ENCODE assay signal across 9 cellular contexts in the genomic region with DNA sequence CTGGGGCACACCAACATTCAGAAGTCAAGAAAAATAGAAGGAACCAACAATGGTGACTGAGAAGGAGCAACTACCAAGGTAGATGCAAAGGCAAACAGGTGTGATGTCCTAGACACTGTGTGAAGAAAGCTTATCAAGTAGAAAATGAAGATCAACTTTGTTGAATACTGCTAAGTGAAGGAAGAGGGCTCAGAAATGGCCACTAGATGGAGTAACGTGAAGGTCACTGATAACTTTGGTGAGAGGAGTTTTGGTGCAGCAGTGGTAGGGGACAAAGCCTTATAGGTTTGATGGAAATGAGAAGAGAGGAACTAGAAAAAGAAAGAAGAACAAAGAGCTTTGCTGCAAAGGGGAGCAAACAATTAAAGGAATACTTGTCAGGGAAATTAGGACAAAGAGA.
A peak's percentile ranks its signal among the peaks of the same experiment; 100 is the strongest.
DNase-seq lines count a peak whose midpoint lies in the region; ATAC-seq and TF ChIP-seq lines count a peak whose summit lies in the region.
"Had no signal": no experiment of that assay in that cellular context is flagged by ENCODE, and none has a peak within 500 bp of the region (broad histone marks: within the 10 kb centered on the region; RNA-seq: fewer than 3 reads in every experiment).

No MANE protein-coding gene starts in this region.

- no peak for ATAC-seq in HG03469 (IDR thresholded peaks at IDR 0.05; ENCODE audit: unreplicated experiment)
- no peak for ATAC-seq in HG03175 (IDR thresholded peaks at IDR 0.05; ENCODE audit: unreplicated experiment)

- in situ Hi-C loops in GM13976 (cut with MboI; ENCODE audit: low sequenced_read_pairs, unreplicated experiment) = no loop called here

- peak; percentile 4 for DNase-seq in AG08395 (ENCODE audit: low spot score)
- DNase-seq in GM13976 (ENCODE audit: low spot score) = peak; percentile 27
- peak; percentile 24 for DNase-seq in NOMO-1 treated with dmso at 0.1 percent for 144 hours (lab: John Stamatoyannopoulos, UW; ENCODE audit: unreplicated experiment)
- peak; percentile 22 for DNase-seq in fibroblast of pulmonary artery (ENCODE audit: low read depth)
- no peak for DNase-seq in activated CD8-positive, alpha-beta memory T cell treated with anti-CD3 and anti-CD28 coated beads, Interleukin-2, amount 50 U/mL, for 4 hours
- no peak for DNase-seq in globus pallidus (ENCODE audit: low spot score)

- H3K4me3 ChIP-seq in fibroblast of pulmonary artery (replicated peaks; ENCODE audit: low read depth, low read length) = no peak overlapping the region
- H3K4me3 ChIP-seq: SJSA1 had no signal

- peak; percentile 36 for TF ChIP-seq CTCF in GM13976 (IDR thresholded peaks at IDR 0.05; ENCODE audit: borderline replicate concordance, control extremely low read depth, extremely low read depth, insufficient read depth, missing control alignments)
- peak; percentile 57 for TF ChIP-seq CTCF in fibroblast of pulmonary artery (IDR thresholded peaks at IDR 0.05; ENCODE audit: low read length, missing control alignments)

Comparison
In these comparisons a context has a peak if more than half of its experiments do, and no peak if none do; other contexts are left out.
1. DNase-seq: peak in AG08395 (single experiment), GM13976 (single experiment), NOMO-1 treated with dmso at 0.1 percent for 144 hours (single experiment) and fibroblast of pulmonary artery (single experiment); none in activated CD8-positive, alpha-beta memory T cell treated with anti-CD3 and anti-CD28 coated beads, Interleukin-2, amount 50 U/mL, for 4 hours (single experiment) and globus pallidus (single experiment).